Comparison of ENCODE assay signal across 16 cellular contexts in the genomic region with DNA sequence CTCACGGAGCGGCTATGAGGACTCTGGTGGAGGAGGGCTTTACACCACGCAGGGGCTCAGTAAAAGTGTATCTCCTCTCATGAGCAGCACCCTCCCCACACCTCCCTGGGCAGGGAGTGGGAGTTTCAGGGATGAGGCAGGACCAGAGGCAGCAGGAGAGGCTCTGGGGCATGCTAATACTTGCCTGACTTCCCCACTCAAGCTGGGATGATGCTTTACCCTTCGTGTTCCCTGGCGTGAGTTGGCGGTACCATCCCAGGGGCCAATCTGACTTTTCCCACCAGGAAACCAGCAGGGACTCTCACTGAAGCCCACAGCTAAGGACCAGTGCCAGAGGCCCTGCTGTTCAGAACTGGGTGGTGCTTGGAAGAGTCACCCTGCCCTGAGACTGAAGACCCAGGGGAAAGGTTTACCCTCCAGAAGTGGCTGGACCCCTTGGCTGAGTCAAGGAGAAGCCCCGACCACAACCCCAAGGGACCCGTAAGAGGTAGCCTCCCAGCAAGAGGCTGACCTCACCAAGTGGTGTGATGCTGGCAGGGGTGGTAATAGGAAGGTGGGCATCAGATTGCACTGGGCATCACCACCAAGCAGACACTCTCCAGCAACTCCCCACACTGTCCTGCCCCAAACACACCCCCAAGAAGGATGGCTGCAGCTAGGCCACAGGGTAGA.
DNase-seq lines count a peak whose midpoint lies in the region; ATAC-seq and TF ChIP-seq lines count a peak whose summit lies in the region.
"Had no signal": no experiment of that assay in that cellular context is flagged by ENCODE, and none has a peak within 500 bp of the region (broad histone marks: within the 10 kb centered on the region; RNA-seq: fewer than 3 reads in every experiment).

No MANE protein-coding gene starts in this region.

- ATAC-seq in lower lobe of right lung: no peak
- ATAC-seq: T-cell had no signal

- H3K4me3 ChIP-seq in BLaER1: no peak overlapping the region
- no peak overlapping the region for H3K4me3 ChIP-seq in Loucy (ENCODE audit: low read length, poor library complexity, severe bottlenecking)
- H3K4me3 ChIP-seq in lower lobe of right lung: no peak overlapping the region

- H3K4me1 ChIP-seq in BLaER1: peaks cover 17% of the 10 kb centered on the region
- peaks cover 7% of the 10 kb centered on the region for H3K4me1 ChIP-seq in Loucy (ENCODE audit: insufficient read depth, low read length, poor library complexity, severe bottlenecking)
- no peaks in the 10 kb centered on the region for H3K4me1 ChIP-seq in lower lobe of right lung

- H3F3A ChIP-seq in Loucy (ENCODE audit: low read depth): no peaks in the 10 kb centered on the region

- H3K36me3 ChIP-seq in BLaER1 (no peaks in the 10 kb centered on the region), Loucy (ENCODE audit: insufficient read depth, low read length) (no peaks in the 10 kb centered on the region), lower lobe of right lung (no peaks in the 10 kb centered on the region)

- intact Hi-C loops in lower lobe of right lung (cut with DNase I): loop anchor here (10.0 kb wide), 1 partner anchor 101 kb away; no protein-coding TSS in a partner anchor

- H3K27ac ChIP-seq in BLaER1: no peak overlapping the region
- no peak overlapping the region for H3K27ac ChIP-seq in RWPE1
- H3K27ac ChIP-seq in lower lobe of right lung: no peak overlapping the region

- TF ChIP-seq CTCF in Loucy (conservative IDR thresholded peaks at IDR 0.05; ENCODE audit: low read length): no peak
- TF ChIP-seq CTCF in RWPE1 (conservative IDR thresholded peaks at IDR 0.05; ENCODE audit: low read depth): no peak
- no peak for TF ChIP-seq CTCF in lower lobe of right lung (IDR thresholded peaks at IDR 0.05)

- H2AFZ ChIP-seq in Loucy (ENCODE audit: low read length): no peak overlapping the region

- H3K9ac ChIP-seq in BLaER1 (no peak overlapping the region), Loucy (ENCODE audit: low read depth, low read length, poor library complexity, severe bottlenecking) (peak overlapping the region; percentile 24)

- CTCF ChIA-PET in RWPE1 (lab: Yijun Ruan, JAX): interaction anchor here (2.1 to 2.9 kb wide), 2 partner anchors 106 to 108 kb away, joined by 12 to 15 read pairs; no protein-coding TSS in a partner anchor

- peak; percentile 20 for DNase-seq in RWPE1 (ENCODE audit: low spot score)
- peak; percentile 15 for DNase-seq in lower lobe of right lung
- no peak for DNase-seq in NCI-H1092 (lab: John Stamatoyannopoulos, UW)
- no peak for DNase-seq in HPDE6-E6E7 (ENCODE audit: extremely low spot score)
- no peak for DNase-seq in NCI-H510A treated with DMSO at 0.1 percent for 48 hours (lab: John Stamatoyannopoulos, UW)
- DNase-seq: C1 segment of cervical spinal cord; CD8-positive, alpha-beta memory T cell; H7; Karpas-422; NCI-H1105 treated with DMSO at 0.1 percent for 48 hours; NCI-H1694; NCI-H2081 treated with DMSO at 0.1 percent for 48 hours; SHP77; T-cell had no signal

- H4K20me1 ChIP-seq in BLaER1 (no peaks in the 10 kb centered on the region; the same call in 1 of the 2 replicates), Loucy (ENCODE audit: insufficient read depth, low read length, poor library complexity, severe bottlenecking) (no peaks in the 10 kb centered on the region)

- H3K27me3 ChIP-seq in BLaER1 (peaks cover 12% of the 10 kb centered on the region), Loucy (ENCODE audit: insufficient read depth, low read length, poor library complexity, severe bottlenecking) (no peaks in the 10 kb centered on the region), lower lobe of right lung (ENCODE audit: low read depth) (peaks cover 1% of the 10 kb centered on the region)

- POLR2A ChIA-PET in RWPE1 (lab: Yijun Ruan, JAX; ENCODE audit: low non-redundant PET): interaction anchor here (0.6 kb wide), 1 partner anchor 12 kb away, joined by 3 read pairs; no protein-coding TSS in a partner anchor

- no peaks in the 10 kb centered on the region for H3K9me3 ChIP-seq in BLaER1
- no peaks in the 10 kb centered on the region for H3K9me3 ChIP-seq in Loucy (ENCODE audit: insufficient read depth, low read depth, low read length)
- H3K9me3 ChIP-seq in lower lobe of right lung: no peaks in the 10 kb centered on the region

- H3K4me2 ChIP-seq in BLaER1 (peak overlapping the region; percentile 34), Loucy (ENCODE audit: low read depth, low read length, poor library complexity, severe bottlenecking) (no peak overlapping the region)

- no peaks in the 10 kb centered on the region for H3K79me2 ChIP-seq in Loucy (ENCODE audit: insufficient read depth, low read length)

- H3K9me2 ChIP-seq in Loucy (replicated peaks; ENCODE audit: low read depth, low read length): no peaks in the 10 kb centered on the region

Comparison
In these comparisons a context has a peak if more than half of its experiments do, and no peak if none do; other contexts are left out.
1. DNase-seq: peak in RWPE1 (single experiment) and lower lobe of right lung (single experiment); none in NCI-H1092 (single experiment), HPDE6-E6E7 (single experiment) and NCI-H510A treated with DMSO at 0.1 percent for 48 hours (single experiment).